Comparison of ENCODE assay signal across 8 cellular contexts in the genomic region with DNA sequence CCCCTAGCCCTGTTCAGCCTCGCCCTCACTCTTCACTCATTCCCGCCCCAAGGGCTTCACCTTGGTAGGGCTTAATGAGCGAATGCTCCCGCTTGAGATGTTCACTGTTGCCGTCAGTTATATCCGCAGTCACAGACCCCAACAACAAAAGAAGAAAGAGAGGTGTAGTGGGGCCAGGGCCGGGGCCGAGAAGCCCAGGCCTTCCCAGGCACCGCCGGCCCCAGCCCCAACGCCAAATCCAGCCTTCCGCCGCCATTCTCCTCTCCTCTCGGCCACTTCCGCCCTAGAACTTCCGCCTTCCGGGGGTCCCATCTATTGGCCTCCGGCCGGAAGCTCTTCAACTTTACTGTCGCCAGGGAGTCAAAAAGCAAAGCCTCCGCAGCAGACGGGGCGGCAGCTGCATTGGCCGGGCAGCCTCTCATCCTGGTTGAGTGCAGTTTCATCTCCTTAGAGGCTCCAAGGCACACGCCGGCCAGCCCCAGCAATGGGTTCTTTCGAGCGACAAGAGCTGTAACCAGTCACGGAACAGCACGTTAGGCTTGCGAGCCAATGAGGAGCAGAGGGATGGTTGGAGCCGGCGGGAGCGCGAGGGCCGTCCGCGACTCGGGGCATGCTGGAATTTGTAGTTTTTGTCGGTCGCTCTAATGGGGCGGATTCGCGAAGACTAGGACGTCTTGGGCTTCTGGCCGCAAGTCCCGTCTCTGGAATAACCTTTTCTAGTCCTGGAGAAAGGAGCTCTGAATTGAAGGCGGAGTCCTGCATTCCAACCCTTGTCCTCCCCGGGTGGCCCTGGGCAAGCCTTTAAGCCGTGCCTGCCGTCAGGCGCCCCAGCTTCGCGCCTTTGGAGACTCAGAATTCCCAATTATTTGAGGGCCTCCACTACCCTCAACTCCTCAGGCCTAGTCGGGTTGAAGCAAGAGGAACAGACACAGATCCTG. TPM values are rescaled to one million over a fixed set of nuclear protein-coding genes. Genes with fewer than 3 reads are reported as not detected.
DNase-seq lines count a peak whose midpoint lies in the region; ATAC-seq and TF ChIP-seq lines count a peak whose summit lies in the region.

Gene LMAN2 (minus strand): TSS at position 277 of the 938 bp plus-strand sequence. CDS start 21 bp downstream, at position 256.

- ATAC-seq in GM19372 (IDR thresholded peaks at IDR 0.05; ENCODE audit: low read depth, unreplicated experiment) = peak; percentile 95
- ATAC-seq in HG03565 (IDR thresholded peaks at IDR 0.05; ENCODE audit: unreplicated experiment) = peak; percentile 80
- ATAC-seq in right lobe of liver = peak; percentile 87 to 97 (median 93)

- no peak for TF ChIP-seq CTCF in right lobe of liver (IDR thresholded peaks at IDR 0.05)

- H3K27me3 ChIP-seq in right lobe of liver = no peaks in the 10 kb centered on the region

- intact Hi-C loops in right lobe of liver (cut with DNase I) = no loop called here

- peaks cover 0 to 72% (median 27%) of the 10 kb centered on the region in 4 donors for H3K4me1 ChIP-seq in right lobe of liver

- DNase-seq in C1 segment of cervical spinal cord (lab: John Stamatoyannopoulos, UW) = peak; percentile 43 to 100 (median 92)
- DNase-seq in NCI-H774 (lab: John Stamatoyannopoulos, UW) = peak; percentile 88
- DNase-seq in activated CD4-positive, alpha-beta T cell treated with anti-CD3 and anti-CD28 coated beads, Interleukin-2, amount 50 U/mL, for 4 hours = peak; percentile 85 to 88
- peak; percentile 93 to 97 for DNase-seq in dermis microvascular lymphatic vessel endothelial cell (ENCODE audit: low read depth in 2 of 2)
- peak; percentile 92 to 96 (median 94) for DNase-seq in right lobe of liver
- peak; percentile 83 to 89 for DNase-seq in stimulated activated CD4-positive, alpha-beta T cell treated with anti-CD3 and anti-CD28 coated beads, Interleukin-4, amount 100 ng/mL, for 4 hours

- peak within 1 kb of the TSS; percentile 72 to 96 (median 85) for H3K4me3 ChIP-seq in right lobe of liver

- peak within 1 kb of the TSS; percentile 78 to 85 (median 81) for H3K27ac ChIP-seq in right lobe of liver

- no peaks in the 10 kb centered on the region for H3K9me3 ChIP-seq in right lobe of liver

- H3K36me3 ChIP-seq in right lobe of liver = peaks cover 0 to 7% (median 0%) of the 10 kb centered on the region in 4 donors

- WGBS in right lobe of liver (ENCODE audit: insufficient coverage, low coverage, low lambda C conversion rate, missing lambda C conversion rate) = 3% methylated on average over 16 of the region's 55 CpGs

- TF ChIP-seq POLR2A in right lobe of liver (IDR thresholded peaks at IDR 0.05) = peak; percentile 50

RNA-seq across cellular contexts. Expression of gene LMAN2, which starts in this region (rescaled TPM):
- total RNA-seq in dermis microvascular lymphatic vessel endothelial cell (311 and 354 TPM in 2 replicates), right lobe of liver (100 to 1,000 TPM; 103 to 297 (median 160) TPM)

Comparison
In these comparisons a context has a peak if more than half of its experiments do, and no peak if none do; other contexts are left out.
1. Peak in every context shown above with its lines: DNase-seq, ATAC-seq, H3K4me3 ChIP-seq and H3K27ac ChIP-seq.